Comparison of ENCODE assay signal across 1 cellular context in genomic region chr5:80654391-80655230, GRCh38.
A peak's percentile ranks its signal among the peaks of the same experiment; 100 is the strongest.
TF ChIP-seq lines count a peak whose summit lies in the region.

DHFR (minus strand) TSS chr5:80654983; CDS start chr5:80654489, 494 bp downstream.
MSH3 (plus strand) TSS chr5:80654652; CDS start chr5:80654728, 76 bp downstream.

TF ChIP-seq in HEK293, 187 proteins besides CTCF, POLR2A, EP300 and RAD21 (continued from another document):
- TF ChIP-seq ZNF280D (tag by site-specific recombination; IDR thresholded peaks at IDR 0.05), result no peak
- TF ChIP-seq ZNF16 (tag by site-specific recombination; IDR thresholded peaks at IDR 0.05; ENCODE audit: low read depth), result no peak
- peak; percentile 65 for TF ChIP-seq ZNF335 (tag by site-specific recombination; conservative IDR thresholded peaks at IDR 0.05)
- TF ChIP-seq, protein P1, sequence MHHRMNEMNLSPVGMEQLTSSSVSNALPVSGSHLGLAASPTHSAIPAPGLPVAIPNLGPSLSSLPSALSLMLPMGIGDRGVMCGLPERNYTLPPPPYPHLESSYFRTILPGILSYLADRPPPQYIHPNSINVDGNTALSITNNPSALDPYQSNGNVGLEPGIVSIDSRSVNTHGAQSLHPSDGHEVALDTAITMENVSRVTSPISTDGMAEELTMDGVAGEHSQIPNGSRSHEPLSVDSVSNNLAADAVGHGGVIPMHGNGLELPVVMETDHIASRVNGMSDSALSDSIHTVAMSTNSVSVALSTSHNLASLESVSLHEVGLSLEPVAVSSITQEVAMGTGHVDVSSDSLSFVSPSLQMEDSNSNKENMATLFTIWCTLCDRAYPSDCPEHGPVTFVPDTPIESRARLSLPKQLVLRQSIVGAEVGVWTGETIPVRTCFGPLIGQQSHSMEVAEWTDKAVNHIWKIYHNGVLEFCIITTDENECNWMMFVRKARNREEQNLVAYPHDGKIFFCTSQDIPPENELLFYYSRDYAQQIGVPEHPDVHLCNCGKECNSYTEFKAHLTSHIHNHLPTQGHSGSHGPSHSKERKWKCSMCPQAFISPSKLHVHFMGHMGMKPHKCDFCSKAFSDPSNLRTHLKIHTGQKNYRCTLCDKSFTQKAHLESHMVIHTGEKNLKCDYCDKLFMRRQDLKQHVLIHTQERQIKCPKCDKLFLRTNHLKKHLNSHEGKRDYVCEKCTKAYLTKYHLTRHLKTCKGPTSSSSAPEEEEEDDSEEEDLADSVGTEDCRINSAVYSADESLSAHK (tag by site-specific recombination; IDR thresholded peaks at IDR 0.05), result no peak
- peak; percentile 49; the same call in 1 of the 2 replicates for TF ChIP-seq SCRT2 (tag by site-specific recombination; IDR thresholded peaks at IDR 0.05)
- no peak for TF ChIP-seq ZNF549 (tag by site-specific recombination; IDR thresholded peaks at IDR 0.05)
- TF ChIP-seq ZNF843 (tag by site-specific recombination; IDR thresholded peaks at IDR 0.05), result peak; percentile 20; the same call in 1 of the 2 replicates
- no peak for TF ChIP-seq ZNF23 (tag by site-specific recombination; IDR thresholded peaks at IDR 0.05; ENCODE audit: borderline replicate concordance)
- no peak for TF ChIP-seq ATF2 (tag by site-specific recombination; IDR thresholded peaks at IDR 0.05; ENCODE audit: low read depth)
- peak; percentile 55; the same call in 1 of the 2 replicates for TF ChIP-seq ZNF629 (tag by site-specific recombination; IDR thresholded peaks at IDR 0.05)
- no peak for TF ChIP-seq ZNF514 (tag by site-specific recombination; IDR thresholded peaks at IDR 0.05)
- TF ChIP-seq ZNF155 (tag by site-specific recombination; IDR thresholded peaks at IDR 0.05), result no peak
- TF ChIP-seq, protein P2, sequence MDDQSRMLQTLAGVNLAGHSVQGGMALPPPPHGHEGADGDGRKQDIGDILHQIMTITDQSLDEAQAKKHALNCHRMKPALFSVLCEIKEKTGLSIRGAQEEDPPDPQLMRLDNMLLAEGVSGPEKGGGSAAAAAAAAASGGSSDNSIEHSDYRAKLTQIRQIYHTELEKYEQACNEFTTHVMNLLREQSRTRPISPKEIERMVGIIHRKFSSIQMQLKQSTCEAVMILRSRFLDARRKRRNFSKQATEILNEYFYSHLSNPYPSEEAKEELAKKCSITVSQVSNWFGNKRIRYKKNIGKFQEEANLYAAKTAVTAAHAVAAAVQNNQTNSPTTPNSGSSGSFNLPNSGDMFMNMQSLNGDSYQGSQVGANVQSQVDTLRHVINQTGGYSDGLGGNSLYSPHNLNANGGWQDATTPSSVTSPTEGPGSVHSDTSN (CRISPR knock-in tag; IDR thresholded peaks at IDR 0.05), result no peak
- no peak for TF ChIP-seq TCF7L2 (IDR thresholded peaks at IDR 0.05; ENCODE audit: borderline replicate concordance, low read depth, low read length)
- TF ChIP-seq KLF16 (tag by site-specific recombination; IDR thresholded peaks at IDR 0.05), result 0 out of 2 replicates have a peak, but pooled peaks have one; percentile 35
- TF ChIP-seq SCRT1 (tag by site-specific recombination; IDR thresholded peaks at IDR 0.05; ENCODE audit: borderline replicate concordance), result no peak
- TF ChIP-seq ZNF248 (tag by site-specific recombination; IDR thresholded peaks at IDR 0.05), result no peak
